In the genomic region with DNA sequence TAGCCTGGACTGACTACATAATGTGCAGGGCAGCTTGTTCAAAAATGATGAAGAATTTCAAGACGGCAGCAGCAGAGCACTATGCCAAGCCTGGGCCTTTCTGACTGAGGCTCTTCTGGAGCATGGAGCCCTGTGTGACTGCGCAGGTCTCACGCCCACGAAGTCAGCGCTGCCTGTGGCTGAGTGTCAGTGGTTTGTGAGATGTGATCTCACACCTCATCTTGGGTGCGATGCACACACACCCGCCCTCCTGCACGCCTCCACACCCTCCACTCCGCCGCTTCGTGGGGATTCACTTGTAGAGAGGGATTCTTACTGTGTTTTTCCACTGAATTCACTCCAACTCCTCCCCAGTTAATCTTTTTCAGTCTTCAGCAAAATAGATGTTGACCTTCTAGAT, we compare ENCODE assay signal across 13 cellular contexts.
DNase-seq lines count a peak whose midpoint lies in the region; ATAC-seq and TF ChIP-seq lines count a peak whose summit lies in the region.
"Had no signal": no experiment of that assay in that cellular context is flagged by ENCODE, and none has a peak within 500 bp of the region (broad histone marks: within the 10 kb centered on the region; RNA-seq: fewer than 3 reads in every experiment).

No MANE protein-coding gene starts in this region.

- no peak overlapping the region for H3K27ac Mint-ChIP-seq in CD4-positive, alpha-beta T cell
- H3K27ac Mint-ChIP-seq in activated CD8-positive, alpha-beta memory T cell treated with anti-CD3 and anti-CD28 coated beads, Interleukin-2, amount 10 ng/mL, durations not matched to agents 7 days and 5 days = no peak overlapping the region
- H3K27ac Mint-ChIP-seq in central memory CD8-positive, alpha-beta T cell (ENCODE audit: low read depth) = peak overlapping the region; percentile 75
- H3K27ac Mint-ChIP-seq: stimulated activated naive B cell treated with anti-CD40 and anti-IgM and Interleukin-4, amounts not matched to agents 10 μg/mL and 1 μg/mL and 100 μg/mL, for 72 hours had no signal

- H3K9me3 ChIP-seq in CD4-positive, alpha-beta T cell (ENCODE audit: control insufficient read depth, low read length) = no peaks in the 10 kb centered on the region
- no peaks in the 10 kb centered on the region for H3K9me3 ChIP-seq in prostate gland
- H3K9me3 ChIP-seq: colonic mucosa, HAP-1 had no signal

- no peak for TF ChIP-seq CTCF in CD4-positive, alpha-beta T cell (IDR thresholded peaks at IDR 0.05)
- TF ChIP-seq CTCF in prostate gland (IDR thresholded peaks at IDR 0.05) = no peak

- peaks cover 7% of the 10 kb centered on the region for H3K4me1 Mint-ChIP-seq in CD4-positive, alpha-beta T cell (ENCODE audit: low read depth)
- H3K4me1 Mint-ChIP-seq in activated CD8-positive, alpha-beta memory T cell treated with anti-CD3 and anti-CD28 coated beads, Interleukin-2, amount 10 ng/mL, durations not matched to agents 7 days and 5 days = peaks cover 9% of the 10 kb centered on the region
- peaks cover 66% of the 10 kb centered on the region for H3K4me1 Mint-ChIP-seq in central memory CD8-positive, alpha-beta T cell
- H3K4me1 Mint-ChIP-seq: stimulated activated naive B cell treated with anti-CD40 and anti-IgM and Interleukin-4, amounts not matched to agents 10 μg/mL and 1 μg/mL and 100 μg/mL, for 72 hours had no signal

- intact Hi-C loops in CD4-positive, alpha-beta T cell (cut with DNase I, micrococcal nuclease) = no loop called here
- intact Hi-C loops in prostate gland (cut with DNase I) = no loop called here

- no peaks in the 10 kb centered on the region for H3K36me3 ChIP-seq in prostate gland
- H3K36me3 ChIP-seq: colonic mucosa, HAP-1 had no signal

- no peaks in the 10 kb centered on the region for H3K4me1 ChIP-seq in prostate gland (replicated peaks)
- H3K4me1 ChIP-seq: colonic mucosa, HAP-1 had no signal

- peaks cover 3% of the 10 kb centered on the region for H3K27me3 ChIP-seq in CD4-positive, alpha-beta T cell (ENCODE audit: control insufficient read depth, insufficient read depth, low read length)
- no peaks in the 10 kb centered on the region for H3K27me3 ChIP-seq in prostate gland (replicated peaks; ENCODE audit: insufficient read depth)
- H3K27me3 ChIP-seq: colonic mucosa had no signal

- H3K4me3 ChIP-seq in prostate gland = no peak overlapping the region
- H3K4me3 ChIP-seq: colonic mucosa, HAP-1 had no signal

- H3K9me3 Mint-ChIP-seq in CD4-positive, alpha-beta T cell = no peaks in the 10 kb centered on the region
- no peaks in the 10 kb centered on the region for H3K9me3 Mint-ChIP-seq in activated CD8-positive, alpha-beta memory T cell treated with anti-CD3 and anti-CD28 coated beads, Interleukin-2, amount 10 ng/mL, durations not matched to agents 7 days and 5 days (ENCODE audit: low read depth)
- no peaks in the 10 kb centered on the region for H3K9me3 Mint-ChIP-seq in central memory CD8-positive, alpha-beta T cell
- H3K9me3 Mint-ChIP-seq: stimulated activated naive B cell treated with anti-CD40 and anti-IgM and Interleukin-4, amounts not matched to agents 10 μg/mL and 1 μg/mL and 100 μg/mL, for 72 hours had no signal

- TF ChIP-seq POLR2A in prostate gland (IDR thresholded peaks at IDR 0.05) = no peak

- H3K36me3 Mint-ChIP-seq in CD4-positive, alpha-beta T cell (ENCODE audit: low read depth) = no peaks in the 10 kb centered on the region
- no peaks in the 10 kb centered on the region for H3K36me3 Mint-ChIP-seq in activated CD8-positive, alpha-beta memory T cell treated with anti-CD3 and anti-CD28 coated beads, Interleukin-2, amount 10 ng/mL, durations not matched to agents 7 days and 5 days
- peaks cover 7% of the 10 kb centered on the region for H3K36me3 Mint-ChIP-seq in central memory CD8-positive, alpha-beta T cell (ENCODE audit: insufficient read depth)
- H3K36me3 Mint-ChIP-seq: stimulated activated naive B cell treated with anti-CD40 and anti-IgM and Interleukin-4, amounts not matched to agents 10 μg/mL and 1 μg/mL and 100 μg/mL, for 72 hours had no signal

- CTCF ChIA-PET in CD4-positive, alpha-beta T cell (lab: Charles Lee) = no interaction called here
- CTCF ChIA-PET in activated CD8-positive, alpha-beta memory T cell treated with anti-CD3 and anti-CD28 coated beads, Interleukin-2, amount 10 ng/mL, durations not matched to agents 7 days and 5 days (lab: Charles Lee) = interaction anchor here (1.0 kb wide), 1 partner anchor 9 kb away, joined by 3 read pairs; no protein-coding TSS in a partner anchor

- POLR2A ChIA-PET in CD4-positive, alpha-beta T cell (lab: Charles Lee) = no interaction called here

- H3K27me3 Mint-ChIP-seq in CD4-positive, alpha-beta T cell = peaks cover 19% of the 10 kb centered on the region
- H3K27me3 Mint-ChIP-seq in activated CD8-positive, alpha-beta memory T cell treated with anti-CD3 and anti-CD28 coated beads, Interleukin-2, amount 10 ng/mL, durations not matched to agents 7 days and 5 days = peaks cover 26% of the 10 kb centered on the region
- no peaks in the 10 kb centered on the region for H3K27me3 Mint-ChIP-seq in central memory CD8-positive, alpha-beta T cell

- H3K4me3 Mint-ChIP-seq in CD4-positive, alpha-beta T cell = no peak overlapping the region
- no peak overlapping the region for H3K4me3 Mint-ChIP-seq in activated CD8-positive, alpha-beta memory T cell treated with anti-CD3 and anti-CD28 coated beads, Interleukin-2, amount 10 ng/mL, durations not matched to agents 7 days and 5 days
- H3K4me3 Mint-ChIP-seq in central memory CD8-positive, alpha-beta T cell = peak overlapping the region; percentile 65
- H3K4me3 Mint-ChIP-seq: stimulated activated naive B cell treated with anti-CD40 and anti-IgM and Interleukin-4, amounts not matched to agents 10 μg/mL and 1 μg/mL and 100 μg/mL, for 72 hours had no signal

- H3K27ac ChIP-seq in CD4-positive, alpha-beta T cell (ENCODE audit: low read depth, low read length) = no peak overlapping the region
- no peak overlapping the region for H3K27ac ChIP-seq in prostate gland
- H3K27ac ChIP-seq: colonic mucosa had no signal

- 92% methylated on average over 11 of the region's 11 CpGs for WGBS in prostate gland

- DNase-seq in CD4-positive, alpha-beta T cell = peak in 1 of 10 experiments; percentile 11
- peak; percentile 45 for DNase-seq in activated CD8-positive, alpha-beta memory T cell treated with anti-CD3 and anti-CD28 coated beads, Interleukin-2, amount 10 ng/mL, durations not matched to agents 7 days and 5 days
- DNase-seq in central memory CD8-positive, alpha-beta T cell (ENCODE audit: low spot score in 2 of 2) = peak; percentile 24 to 70
- DNase-seq in stimulated activated CD4-positive, alpha-beta T cell treated with anti-CD3 and anti-CD28 coated beads, Interleukin-4, amount 100 ng/mL, for 1 hour = peak; percentile 44
- DNase-seq in SIG-M5 (lab: John Stamatoyannopoulos, UW) = no peak
- DNase-seq in prostate gland (ENCODE audit: low spot score) = no peak
- DNase-seq: AML-193; colonic mucosa; NCI-H345; stimulated activated naive B cell treated with anti-CD40 and anti-IgM and Interleukin-4, amounts not matched to agents 10 μg/mL and 1 μg/mL and 100 μg/mL, for 72 hours had no signal

- peak; percentile 60 for ATAC-seq in CD4-positive, alpha-beta T cell (ENCODE audit: poor library complexity)
- ATAC-seq in activated CD8-positive, alpha-beta memory T cell treated with anti-CD3 and anti-CD28 coated beads, Interleukin-2, amount 10 ng/mL, durations not matched to agents 7 days and 5 days = peak; percentile 65
- peak; percentile 94 for ATAC-seq in central memory CD8-positive, alpha-beta T cell (replicated peaks; ENCODE audit: extremely low read depth, poor library complexity, severe bottlenecking)
- no peak for ATAC-seq in GM21825 (IDR thresholded peaks at IDR 0.05; ENCODE audit: unreplicated experiment)
- ATAC-seq in HG03460 (IDR thresholded peaks at IDR 0.05; ENCODE audit: unreplicated experiment) = no peak
- ATAC-seq: stimulated activated naive B cell treated with anti-CD40 and anti-IgM and Interleukin-4, amounts not matched to agents 10 μg/mL and 1 μg/mL and 100 μg/mL, for 72 hours had no signal

Comparison
In these comparisons a context has a peak if more than half of its experiments do, and no peak if none do; other contexts are left out.
1. ATAC-seq: peak in CD4-positive, alpha-beta T cell (single experiment), activated CD8-positive, alpha-beta memory T cell treated with anti-CD3 and anti-CD28 coated beads, Interleukin-2, amount 10 ng/mL, durations not matched to agents 7 days and 5 days (single experiment) and central memory CD8-positive, alpha-beta T cell (single experiment); none in GM21825 (single experiment) and HG03460 (single experiment).
2. DNase-seq: peak in activated CD8-positive, alpha-beta memory T cell treated with anti-CD3 and anti-CD28 coated beads, Interleukin-2, amount 10 ng/mL, durations not matched to agents 7 days and 5 days (single experiment), central memory CD8-positive, alpha-beta T cell (2 of 2) and stimulated activated CD4-positive, alpha-beta T cell treated with anti-CD3 and anti-CD28 coated beads, Interleukin-4, amount 100 ng/mL, for 1 hour (single experiment); none in SIG-M5 (single experiment) and prostate gland (single experiment).